In the genomic region with DNA sequence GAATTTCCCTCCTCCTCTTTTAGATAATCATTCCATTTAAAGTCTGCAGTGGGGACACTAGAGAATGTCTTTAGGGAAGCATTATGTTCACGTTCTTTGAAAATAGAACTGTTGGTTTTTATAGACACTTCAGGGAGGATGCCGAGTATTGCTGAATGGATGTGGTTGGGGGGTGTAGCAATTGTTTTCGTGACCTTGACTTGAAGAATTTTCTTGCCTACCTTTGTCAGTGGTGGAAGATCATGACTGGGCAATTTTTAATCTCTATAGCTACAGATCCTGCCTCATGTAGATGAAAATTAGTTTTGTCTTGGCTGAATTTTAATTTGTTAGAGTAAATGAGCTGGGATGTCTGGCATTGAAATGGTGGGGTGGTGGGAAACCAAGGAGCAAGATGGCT, we compare ENCODE assay signal across 14 cellular contexts. TPM values are rescaled to one million over a fixed set of nuclear protein-coding genes. Genes with fewer than 3 reads are reported as not detected.
"Had no signal": no experiment of that assay in that cellular context is flagged by ENCODE, and none has a peak within 500 bp of the region (broad histone marks: within the 10 kb centered on the region; RNA-seq: fewer than 3 reads in every experiment).

No MANE protein-coding gene starts in this region.

- ATAC-seq: activated naive CD8-positive, alpha-beta T cell treated with anti-CD3 and anti-CD28 coated beads, Interleukin-2, amount 50 U/mL, for 24 hours; heart right ventricle; sciatic nerve; WTC11 had no signal

- H3K27ac ChIP-seq: ascending aorta, transverse colon had no signal

- DNase-seq: activated CD4-positive, alpha-beta T cell treated with anti-CD3 and anti-CD28 coated beads, Interleukin-2, amount 10 ng/mL, durations not matched to agents 24 days and 14 days; activated naive CD4-positive, alpha-beta T cell treated with Interleukin-2 at 50 U/mL for 16 hours; activated naive CD8-positive, alpha-beta T cell treated with anti-CD3 and anti-CD28 coated beads, Interleukin-2, amount 50 U/mL, for 24 hours; foreskin melanocyte; heart right ventricle; naive B cell; stimulated activated CD4-positive, alpha-beta T cell treated with anti-CD3 and anti-CD28 coated beads, Interleukin-2, amount 100 ng/mL, for 24 hours; substantia nigra; T1000; transverse colon had no signal

- H3K9me3 ChIP-seq: ascending aorta, heart right ventricle, transverse colon had no signal

- H3K36me3 ChIP-seq: ascending aorta, transverse colon had no signal

- H3K27me3 ChIP-seq: ascending aorta, heart right ventricle, transverse colon had no signal

- H3K4me3 ChIP-seq: ascending aorta, heart right ventricle, transverse colon had no signal

RNA-seq across cellular contexts. Expression of a gene that starts 57.9 kb away (rescaled TPM):
- total RNA-seq: activated CD4-positive, alpha-beta T cell treated with anti-CD3 and anti-CD28 coated beads, Interleukin-2, amount 10 ng/mL, durations not matched to agents 24 days and 14 days; activated T-helper 1 cell treated with anti-CD3 and anti-CD28 coated beads, Interleukin-12 subunit alpha, Interleukin-12 subunit beta, Interleukin-2, Interleukin-4 antibody, amounts not matched to agents 30 ng/mL and 10 ng/mL and 1 ng/mL, durations not matched to agents 14 hours and 24 hours and 36 hours had no signal
